ENCODE assay signal across 19 cellular contexts in genomic region chr7:144516729-144517128, GRCh38.
"Had no signal": no experiment of that assay in that cellular context is flagged by ENCODE, and none has a peak within 500 bp of the region (broad histone marks: within the 10 kb centered on the region; RNA-seq: fewer than 3 reads in every experiment).

No MANE protein-coding gene starts in this region.

- H3K79me2 ChIP-seq: hepatocyte had no signal

- H3K4me2 ChIP-seq: hepatocyte had no signal

- H3K4me1 ChIP-seq: colonic mucosa, testis, upper lobe of right lung had no signal

- H3K27me3 ChIP-seq: colonic mucosa, hepatocyte, neutrophil, spleen, testis, tibial nerve, upper lobe of right lung had no signal

- H3K4me3 ChIP-seq: colonic mucosa, hepatocyte, psoas muscle, spleen, testis, tibial nerve, upper lobe of right lung had no signal

- H3K36me3 ChIP-seq: colonic mucosa, neutrophil, spleen, tibial nerve, upper lobe of right lung had no signal

- H2AFZ ChIP-seq: hepatocyte had no signal

- DNase-seq: colonic mucosa; dermis blood vessel endothelial cell; endodermal cell; erythroblast; head of caudate nucleus; kidney glomerular epithelial cell; mammary epithelial cell; naive thymus-derived CD4-positive, alpha-beta T cell; psoas muscle; retina; spleen; stimulated activated CD4-positive, alpha-beta T cell treated with anti-CD3 and anti-CD28 coated beads, Interleukin-15, amount 100 ng/mL, for 24 hours; stimulated activated CD4-positive, alpha-beta T cell treated with anti-CD3 and anti-CD28 coated beads, Interleukin-1b, Interleukin-23, amount 100 ng/mL, for 48 hours; stimulated activated CD4-positive, alpha-beta T cell treated with anti-CD3 and anti-CD28 coated beads, Interleukin-4, amount 100 ng/mL, for 24 hours; testis; upper lobe of right lung had no signal

- H3K9me3 ChIP-seq: colonic mucosa, neutrophil, psoas muscle, spleen, testis, tibial nerve, upper lobe of right lung had no signal

- H3K27ac ChIP-seq: colonic mucosa, hepatocyte, neutrophil, psoas muscle, spleen, testis, tibial nerve, upper lobe of right lung had no signal
